19 cellular contexts compared by ENCODE assay signal in genomic region chr21:28663111-28663693, GRCh38.
DNase-seq lines count a peak whose midpoint lies in the region; ATAC-seq and TF ChIP-seq lines count a peak whose summit lies in the region.
"Had no signal": no experiment of that assay in that cellular context is flagged by ENCODE, and none has a peak within 500 bp of the region (broad histone marks: within the 10 kb centered on the region; RNA-seq: fewer than 3 reads in every experiment).

No MANE protein-coding gene starts in this region.

- H3K36me3 ChIP-seq in mesenchymal stem cell (ENCODE audit: control insufficient read depth in 1 of 2, insufficient read depth in 2 of 2, low read depth in 1 of 2, low read length in 2 of 2), result no peaks in the 10 kb centered on the region
- H3K36me3 ChIP-seq: BE2C, MG63 had no signal

- POLR2A ChIA-PET in WTC11 (lab: Charles Lee), result no interaction called here

- TF ChIP-seq CTCF in WTC11 (IDR thresholded peaks at IDR 0.05), result no peak

- 93% methylated on average over 3 of the region's 4 CpGs for WGBS in mesenchymal stem cell

- H3K18ac ChIP-seq in mesenchymal stem cell (ENCODE audit: low read depth in 1 of 2, low read length in 2 of 2), result no peak overlapping the region

- no peak overlapping the region for H3K4me3 Mint-ChIP-seq in WTC11
- H3K4me3 Mint-ChIP-seq in stimulated activated effector memory CD8-positive, alpha-beta T cell treated with anti-CD3 and anti-CD28 coated beads, Interleukin-12 subunit alpha, Interleukin-12 subunit beta, amount 100 ng/mL, for 72 hours, result no peak overlapping the region
- H3K4me3 Mint-ChIP-seq: CD4-positive, CD25-positive, alpha-beta regulatory T cell had no signal

- H3K9me3 Mint-ChIP-seq in WTC11, result no peaks in the 10 kb centered on the region
- H3K9me3 Mint-ChIP-seq in stimulated activated effector memory CD8-positive, alpha-beta T cell treated with anti-CD3 and anti-CD28 coated beads, Interleukin-12 subunit alpha, Interleukin-12 subunit beta, amount 100 ng/mL, for 72 hours, result peaks cover 4% of the 10 kb centered on the region

- no peak overlapping the region for H3K4me3 ChIP-seq in mesenchymal stem cell (ENCODE audit: insufficient read depth in 1 of 2, low read depth in 1 of 2, low read length in 2 of 2)
- H3K4me3 ChIP-seq: MG63 had no signal

- H3K27me3 ChIP-seq in mesenchymal stem cell (ENCODE audit: control insufficient read depth in 1 of 2, insufficient read depth in 1 of 2, low read length in 2 of 2), result no peaks in the 10 kb centered on the region
- H3K27me3 ChIP-seq: BE2C, MG63 had no signal

- CTCF ChIA-PET in WTC11 (lab: Charles Lee), result no interaction called here

- no peak overlapping the region for H3K27ac ChIP-seq in mesenchymal stem cell (ENCODE audit: low read length, poor library complexity, severe bottlenecking)

- H3K27me3 Mint-ChIP-seq in WTC11 (ENCODE audit: low read depth), result no peaks in the 10 kb centered on the region
- H3K27me3 Mint-ChIP-seq: CD4-positive, CD25-positive, alpha-beta regulatory T cell had no signal

- no peaks in the 10 kb centered on the region for H3K79me1 ChIP-seq in mesenchymal stem cell (replicated peaks; ENCODE audit: low read length, poor library complexity, severe bottlenecking)

- H2AFZ ChIP-seq in mesenchymal stem cell (ENCODE audit: low read depth, low read length), result no peak overlapping the region

- H4K8ac ChIP-seq in mesenchymal stem cell (ENCODE audit: low read length), result no peak overlapping the region

- no peaks in the 10 kb centered on the region for H3K4me1 ChIP-seq in mesenchymal stem cell (ENCODE audit: control insufficient read depth, insufficient read depth, low read depth, low read length)

- no peak overlapping the region for H2BK5ac ChIP-seq in mesenchymal stem cell (ENCODE audit: low read depth, low read length, poor library complexity, severe bottlenecking)

- ATAC-seq in WTC11, result 0 out of 2 replicates have a peak, but pooled peaks have one; percentile 32
- ATAC-seq in stimulated activated effector memory CD8-positive, alpha-beta T cell treated with anti-CD3 and anti-CD28 coated beads, Interleukin-12 subunit alpha, Interleukin-12 subunit beta, amount 100 ng/mL, for 72 hours, result no peak

- no peak overlapping the region for H3K27ac Mint-ChIP-seq in WTC11
- peak overlapping the region; percentile 54 for H3K27ac Mint-ChIP-seq in stimulated activated effector memory CD8-positive, alpha-beta T cell treated with anti-CD3 and anti-CD28 coated beads, Interleukin-12 subunit alpha, Interleukin-12 subunit beta, amount 100 ng/mL, for 72 hours
- H3K27ac Mint-ChIP-seq: CD4-positive, CD25-positive, alpha-beta regulatory T cell had no signal

- H2BK120ac ChIP-seq in mesenchymal stem cell (ENCODE audit: low read depth, low read length), result no peak overlapping the region

- H3K9me3 ChIP-seq in mesenchymal stem cell (ENCODE audit: control insufficient read depth, low read length), result no peaks in the 10 kb centered on the region
- H3K9me3 ChIP-seq: BE2C, MG63 had no signal

- no peak overlapping the region for H3K23ac ChIP-seq in mesenchymal stem cell (ENCODE audit: low read length in 2 of 2)

- no peak overlapping the region for H3K4me2 ChIP-seq in mesenchymal stem cell (ENCODE audit: low read length, poor library complexity, severe bottlenecking)

- DNase-seq in AG20443 (ENCODE audit: low spot score) (peak; percentile 12), WTC11 (ENCODE audit: low spot score) (no peak), fibroblast of peridontal ligament (ENCODE audit: extremely low read depth) (peak; percentile 32), iPS-NIHi7 (ENCODE audit: extremely low spot score) (no peak), NCI-H2029 (lab: John Stamatoyannopoulos, UW) (no peak), LoVo (ENCODE audit: low spot score) (no peak), mesenchymal stem cell (no peak)
- no peak for DNase-seq in stimulated activated effector memory CD8-positive, alpha-beta T cell treated with anti-CD3 and anti-CD28 coated beads, Interleukin-12 subunit alpha, Interleukin-12 subunit beta, amount 100 ng/mL, for 72 hours (ENCODE audit: low spot score in 2 of 2)
- DNase-seq: BE2C; CD4-positive, CD25-positive, alpha-beta regulatory T cell; COR-L47; DMS79; Karpas-422; MG63; NCI-H1417; NCI-H1694 treated with DMSO at 0.1 percent for 48 hours; NCI-H446 treated with DMSO at 0.1 percent for 48 hours; NCI-H526 treated with DMSO at 0.1 percent for 48 hours; SHP77 had no signal

- H3K4me1 Mint-ChIP-seq in WTC11, result peaks cover 7% of the 10 kb centered on the region; the same call in 1 of the 2 replicates
- peaks cover 4% of the 10 kb centered on the region for H3K4me1 Mint-ChIP-seq in stimulated activated effector memory CD8-positive, alpha-beta T cell treated with anti-CD3 and anti-CD28 coated beads, Interleukin-12 subunit alpha, Interleukin-12 subunit beta, amount 100 ng/mL, for 72 hours

- no peak overlapping the region for H4K91ac ChIP-seq in mesenchymal stem cell (ENCODE audit: low read length)

- no peak overlapping the region for H3K14ac ChIP-seq in mesenchymal stem cell (ENCODE audit: low read length in 2 of 2)

- H2AK5ac ChIP-seq in mesenchymal stem cell (ENCODE audit: low read length, severe bottlenecking), result no peak overlapping the region

- no peak overlapping the region for H2BK15ac ChIP-seq in mesenchymal stem cell (ENCODE audit: low read depth, poor library complexity, severe bottlenecking)

- no peak overlapping the region for H2BK12ac ChIP-seq in mesenchymal stem cell (ENCODE audit: low read length in 2 of 2)

- no peak overlapping the region for H3K4ac ChIP-seq in mesenchymal stem cell (ENCODE audit: low read depth in 1 of 2, low read length in 2 of 2)

- H3K9ac ChIP-seq in mesenchymal stem cell (ENCODE audit: low read length), result no peak overlapping the region

- H3K36me3 Mint-ChIP-seq in WTC11, result no peaks in the 10 kb centered on the region
- no peaks in the 10 kb centered on the region for H3K36me3 Mint-ChIP-seq in stimulated activated effector memory CD8-positive, alpha-beta T cell treated with anti-CD3 and anti-CD28 coated beads, Interleukin-12 subunit alpha, Interleukin-12 subunit beta, amount 100 ng/mL, for 72 hours

TF ChIP-seq in WTC11, 78 proteins besides CTCF, POLR2A, EP300 and RAD21:
- no peak for TF ChIP-seq ZNF121 (CRISPR knock-in tag; IDR thresholded peaks at IDR 0.05)
- TF ChIP-seq SMAD4 (CRISPR knock-in tag; IDR thresholded peaks at IDR 0.05), result no peak
- TF ChIP-seq ZNF232 (CRISPR knock-in tag; IDR thresholded peaks at IDR 0.05), result no peak
- TF ChIP-seq SP1 (CRISPR knock-in tag; conservative IDR thresholded peaks at IDR 0.05), result no peak
- TF ChIP-seq ATF3 (CRISPR knock-in tag; conservative IDR thresholded peaks at IDR 0.05), result no peak
- TF ChIP-seq JAZF1 (CRISPR knock-in tag; IDR thresholded peaks at IDR 0.05), result no peak

Comparison
In these comparisons a context has a peak if more than half of its experiments do, and no peak if none do; other contexts are left out.
1. DNase-seq: peak in AG20443 (single experiment) and fibroblast of peridontal ligament (single experiment); none in WTC11 (single experiment), stimulated activated effector memory CD8-positive, alpha-beta T cell treated with anti-CD3 and anti-CD28 coated beads, Interleukin-12 subunit alpha, Interleukin-12 subunit beta, amount 100 ng/mL, for 72 hours (0 of 2), iPS-NIHi7 (single experiment), NCI-H2029 (single experiment), LoVo (single experiment) and mesenchymal stem cell (single experiment).